ENCODE assay signal across 9 cellular contexts in genomic region chr7:106346678-106347217, GRCh38.
DNase-seq lines count a peak whose midpoint lies in the region; ATAC-seq and TF ChIP-seq lines count a peak whose summit lies in the region.
"Had no signal": no experiment of that assay in that cellular context is flagged by ENCODE, and none has a peak within 500 bp of the region (broad histone marks: within the 10 kb centered on the region; RNA-seq: fewer than 3 reads in every experiment).

No MANE protein-coding gene starts in this region.

- H3K4me3 ChIP-seq in fibroblast of mammary gland (ENCODE audit: control insufficient read depth, low read depth, low read length) (no peak overlapping the region), upper lobe of left lung (no peak overlapping the region), stomach (no peak overlapping the region)
- H3K4me3 ChIP-seq: pancreas had no signal

- H3K4me1 ChIP-seq in upper lobe of left lung (peaks cover 0 to 2% (median 0%) of the 10 kb centered on the region in 4 donors), stomach (no peaks in the 10 kb centered on the region)
- H3K4me1 ChIP-seq: pancreas had no signal

- H3K4me3 Mint-ChIP-seq in Calu3 (ENCODE audit: low read depth, unreplicated experiment): no peak overlapping the region

- H3K9me3 ChIP-seq in upper lobe of left lung: peaks cover 4 to 24% (median 7%) of the 10 kb centered on the region in 4 donors
- peaks cover 7 to 40% (median 25%) of the 10 kb centered on the region in 4 donors for H3K9me3 ChIP-seq in stomach
- H3K9me3 ChIP-seq: pancreas had no signal

- no peak for TF ChIP-seq CTCF in Calu3 (IDR thresholded peaks at IDR 0.05; ENCODE audit: unreplicated experiment)
- no peak for TF ChIP-seq CTCF in GM20000 (IDR thresholded peaks at IDR 0.05; ENCODE audit: extremely low read depth, missing control alignments)
- no peak for TF ChIP-seq CTCF in fibroblast of mammary gland (conservative IDR thresholded peaks at IDR 0.05; ENCODE audit: control insufficient read depth, insufficient read depth, low read depth, low read length)
- TF ChIP-seq CTCF in upper lobe of left lung (IDR thresholded peaks at IDR 0.05): no peak
- no peak for TF ChIP-seq CTCF in stomach (IDR thresholded peaks at IDR 0.05)

- 47 to 83% methylated on average over 2 of the region's 2 CpGs for WGBS in upper lobe of left lung, 2 donors
- 64 to 77% (median 74%) methylated on average over 2 of the region's 2 CpGs for WGBS in stomach, 5 donors

- peak overlapping the region; percentile 98 for H3K27ac Mint-ChIP-seq in Calu3 (ENCODE audit: unreplicated experiment)

- peaks cover 26% of the 10 kb centered on the region for H3K9me3 Mint-ChIP-seq in Calu3 (ENCODE audit: low read depth, unreplicated experiment)

- TF ChIP-seq POLR2A in upper lobe of left lung (IDR thresholded peaks at IDR 0.05): no peak
- no peak for TF ChIP-seq POLR2A in stomach (IDR thresholded peaks at IDR 0.05)

- DNase-seq in Calu3: peak; percentile 34
- DNase-seq in GM20000 (ENCODE audit: low spot score): peak; percentile 67
- DNase-seq in T-helper 9 cell: peak; percentile 2
- peak; percentile 98 for DNase-seq in fibroblast of mammary gland (ENCODE audit: low read depth)
- peak in 1 of 2 donors; percentile 36 for DNase-seq in upper lobe of left lung
- no peak for DNase-seq in anterior cingulate cortex (lab: John Stamatoyannopoulos, UW)
- DNase-seq in stomach: no peak
- DNase-seq: pancreas had no signal

- TF ChIP-seq EP300 in upper lobe of left lung (IDR thresholded peaks at IDR 0.05) (peak; percentile 45 to 93 (median 75)), stomach (IDR thresholded peaks at IDR 0.05) (no peak)

- H3K27me3 ChIP-seq in upper lobe of left lung: no peaks in the 10 kb centered on the region
- no peaks in the 10 kb centered on the region for H3K27me3 ChIP-seq in stomach
- H3K27me3 ChIP-seq: pancreas had no signal

- H3K36me3 Mint-ChIP-seq in Calu3 (ENCODE audit: insufficient read depth, unreplicated experiment): peaks cover 27% of the 10 kb centered on the region

- H3K36me3 ChIP-seq in upper lobe of left lung (no peaks in the 10 kb centered on the region), stomach (no peaks in the 10 kb centered on the region)
- H3K36me3 ChIP-seq: pancreas had no signal

- BruUV-seq in Calu3 (replicated peaks; lab: Mats Ljungman, UMichigan): no TSS peak

- CTCF ChIA-PET in Calu3 (lab: Charles Lee): no interaction called here

- peaks cover 42% of the 10 kb centered on the region for H3K4me1 Mint-ChIP-seq in Calu3 (ENCODE audit: low read depth, unreplicated experiment)

- ATAC-seq in HG03520 (IDR thresholded peaks at IDR 0.05; ENCODE audit: unreplicated experiment): peak; percentile 94
- ATAC-seq in upper lobe of left lung (ENCODE audit: low FRiP score in 2 of 2): peak; percentile 37 to 77

- H3K27me3 Mint-ChIP-seq in Calu3 (ENCODE audit: unreplicated experiment): no peaks in the 10 kb centered on the region

- intact Hi-C loops in Calu3 (cut with micrococcal nuclease; ENCODE audit: unreplicated experiment) (loop anchor here (5.0 kb wide), 1 partner anchor 64 kb away; the partner anchor contains the start of gene NAMPT), stomach (cut with DNase I; ENCODE audit: low total_unique reads) (no loop called here)

- H3K27ac ChIP-seq in upper lobe of left lung (peak overlapping the region; percentile 61 to 76 (median 66)), stomach (peak overlapping the region in 2 of 5 donors; percentile 54 to 61)

Comparison
In these comparisons a context has a peak if more than half of its experiments do, and no peak if none do; other contexts are left out.
1. DNase-seq: peak in Calu3 (single experiment), GM20000 (single experiment), T-helper 9 cell (single experiment) and fibroblast of mammary gland (single experiment); none in anterior cingulate cortex (0 of 58) and stomach (single experiment).